Comparison of ENCODE assay signal across 19 cellular contexts in genomic region chr17:16462070-16462864, GRCh38.
"Had no signal": no experiment of that assay in that cellular context is flagged by ENCODE, and none has a peak within 500 bp of the region (broad histone marks: within the 10 kb centered on the region; RNA-seq: fewer than 3 reads in every experiment).

No MANE protein-coding gene starts in this region.

- H3K27ac Mint-ChIP-seq: memory B cell; stimulated activated naive B cell treated with anti-CD40 and anti-IgM and Interleukin-4, amounts not matched to agents 10 μg/mL and 1 μg/mL and 100 μg/mL, for 72 hours had no signal

- H3K27me3 ChIP-seq: brain microvascular endothelial cell, heart left ventricle, pancreas, upper lobe of right lung had no signal

- H3K9me3 Mint-ChIP-seq: central memory CD8-positive, alpha-beta T cell; memory B cell; naive thymus-derived CD8-positive, alpha-beta T cell; stimulated activated naive B cell treated with anti-CD40 and anti-IgM and Interleukin-4, amounts not matched to agents 10 μg/mL and 1 μg/mL and 100 μg/mL, for 72 hours had no signal

- DNase-seq: activated CD4-positive, alpha-beta T cell treated with anti-CD3 and anti-CD28 coated beads, Interleukin-2, amount 50 U/mL, for 1 hour; activated CD8-positive, alpha-beta memory T cell treated with anti-CD3 and anti-CD28 coated beads for 24 hours; activated naive CD4-positive, alpha-beta T cell; anterior cingulate cortex; brain microvascular endothelial cell; cortex of kidney; erythroblast; heart left ventricle; left ventricle myocardium superior; naive thymus-derived CD8-positive, alpha-beta T cell; pancreas; stimulated activated naive B cell treated with anti-CD40 and anti-IgM and Interleukin-4, amounts not matched to agents 10 μg/mL and 1 μg/mL and 100 μg/mL, for 72 hours; T1000; upper lobe of right lung had no signal

- ATAC-seq: activated CD4-positive, CD25-positive, alpha-beta regulatory T cell treated with anti-CD3 and anti-CD28 coated beads, Interleukin-2, amount 50 U/mL, for 24 hours; heart left ventricle; left ventricle myocardium superior; mucosa of descending colon; naive thymus-derived CD8-positive, alpha-beta T cell; pancreas; stimulated activated naive B cell treated with anti-CD40 and anti-IgM and Interleukin-4, amounts not matched to agents 10 μg/mL and 1 μg/mL and 100 μg/mL, for 72 hours; upper lobe of right lung had no signal

- H3K27me3 Mint-ChIP-seq: central memory CD8-positive, alpha-beta T cell; memory B cell; naive thymus-derived CD8-positive, alpha-beta T cell; stimulated activated naive B cell treated with anti-CD40 and anti-IgM and Interleukin-4, amounts not matched to agents 10 μg/mL and 1 μg/mL and 100 μg/mL, for 72 hours had no signal

- H3K9me3 ChIP-seq: heart left ventricle, mucosa of descending colon, pancreas, thoracic aorta, upper lobe of right lung had no signal

- H3K36me3 ChIP-seq: brain microvascular endothelial cell, heart left ventricle, pancreas, upper lobe of right lung had no signal

- H3K36me3 Mint-ChIP-seq: naive thymus-derived CD8-positive, alpha-beta T cell had no signal

- H3K4me3 Mint-ChIP-seq: central memory CD8-positive, alpha-beta T cell; memory B cell; naive thymus-derived CD8-positive, alpha-beta T cell; stimulated activated naive B cell treated with anti-CD40 and anti-IgM and Interleukin-4, amounts not matched to agents 10 μg/mL and 1 μg/mL and 100 μg/mL, for 72 hours had no signal

- H3K27ac ChIP-seq: brain microvascular endothelial cell, heart left ventricle, pancreas, thoracic aorta, upper lobe of right lung had no signal

- H3K4me3 ChIP-seq: heart left ventricle, mucosa of descending colon, pancreas, thoracic aorta, upper lobe of right lung had no signal

- H3K4me1 ChIP-seq: upper lobe of right lung had no signal

- H3K4me1 Mint-ChIP-seq: memory B cell had no signal
